In the genomic region with DNA sequence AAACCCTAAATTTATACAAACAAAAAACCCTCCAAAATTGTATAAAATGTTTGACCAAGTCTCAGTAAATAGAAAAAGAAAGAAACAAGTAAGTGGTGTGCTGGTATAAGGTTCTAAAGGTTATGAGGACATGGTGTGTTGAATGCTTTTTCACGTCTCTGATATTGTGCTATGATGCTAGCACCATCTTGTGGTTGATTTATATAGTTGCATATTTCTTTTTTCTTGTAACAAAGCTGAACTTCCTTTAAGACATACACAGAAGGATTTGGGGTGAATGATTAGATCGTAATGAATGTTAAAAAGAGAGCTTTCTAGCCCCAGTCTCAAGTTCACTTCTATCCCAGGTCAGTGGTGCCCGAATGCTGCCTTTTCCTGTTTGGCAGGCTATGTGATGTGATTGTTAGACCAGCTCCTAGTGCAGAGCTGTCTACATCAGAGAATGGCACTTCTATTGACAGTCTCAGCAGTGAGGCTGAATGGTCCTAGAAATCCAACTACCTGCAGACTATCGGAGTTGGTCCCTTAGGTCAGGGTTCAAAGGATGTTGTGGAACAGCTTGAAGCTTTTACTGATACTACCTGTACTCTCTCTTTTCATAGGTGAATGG, we compare ENCODE assay signal across 1 cellular context.
A peak's percentile ranks its signal among the peaks of the same experiment; 100 is the strongest.
TF ChIP-seq lines count a peak whose summit lies in the region.

No MANE protein-coding gene starts in this region.

TF ChIP-seq in HepG2, 621 proteins besides CTCF, POLR2A, EP300 and RAD21 (continues in another document):
- TF ChIP-seq ARID3A (IDR thresholded peaks at IDR 0.05; ENCODE audit: low read depth, low read length) (peak; percentile 63; the same call in 1 of the 2 replicates), GATAD2A (CRISPR knock-in tag; IDR thresholded peaks at IDR 0.05) (0 out of 2 replicates have a peak, but pooled peaks have one; percentile 26), HNRNPK (IDR thresholded peaks at IDR 0.05; ENCODE audit: low read depth, low read length, poor library complexity, severe bottlenecking) (no peak), EZH2 (conservative IDR thresholded peaks at IDR 0.05; ENCODE audit: low read depth, low read length) (no peak), CREM (IDR thresholded peaks at IDR 0.05) (no peak), CREM (CRISPR knock-in tag; IDR thresholded peaks at IDR 0.05) (no peak), ZFP1 (CRISPR knock-in tag; IDR thresholded peaks at IDR 0.05) (no peak), KDM5A (IDR thresholded peaks at IDR 0.05; ENCODE audit: borderline replicate concordance, low read length) (peak; percentile 37; the same call in 1 of the 2 replicates), SRF (IDR thresholded peaks at IDR 0.05; ENCODE audit: low read depth, low read length) (no peak), ATF3 (CRISPR knock-in tag; IDR thresholded peaks at IDR 0.05) (no peak), ZNF142 (CRISPR knock-in tag; IDR thresholded peaks at IDR 0.05) (no peak), ZNF451 (CRISPR knock-in tag; IDR thresholded peaks at IDR 0.05) (no peak), ZFP36L2 (CRISPR knock-in tag; IDR thresholded peaks at IDR 0.05) (no peak), NFIB (CRISPR knock-in tag; IDR thresholded peaks at IDR 0.05; ENCODE audit: borderline replicate concordance) (no peak), TEAD3 (CRISPR knock-in tag; optimal IDR thresholded peaks at IDR 0.05; ENCODE audit: borderline replicate concordance) (no peak), SAFB2 (CRISPR knock-in tag; IDR thresholded peaks at IDR 0.05; ENCODE audit: borderline replicate concordance, low read depth) (no peak), ARID4A (CRISPR knock-in tag; IDR thresholded peaks at IDR 0.05; ENCODE audit: borderline replicate concordance) (no peak), FOXK1 (CRISPR knock-in tag; IDR thresholded peaks at IDR 0.05; ENCODE audit: borderline replicate concordance, low read depth) (peak; percentile 21; the same call in 1 of the 2 replicates), MLXIP (CRISPR knock-in tag; IDR thresholded peaks at IDR 0.05; ENCODE audit: borderline replicate concordance) (no peak), RBM39 (IDR thresholded peaks at IDR 0.05; ENCODE audit: low read depth, low read length, poor library complexity, severe bottlenecking) (no peak), KAT2B (IDR thresholded peaks at IDR 0.05; ENCODE audit: borderline replicate concordance, low read depth, low read length) (no peak), ELF3 (CRISPR knock-in tag; IDR thresholded peaks at IDR 0.05) (no peak), REPIN1 (CRISPR knock-in tag; IDR thresholded peaks at IDR 0.05; ENCODE audit: borderline replicate concordance, low read depth) (no peak), IKZF4 (CRISPR knock-in tag; IDR thresholded peaks at IDR 0.05; ENCODE audit: borderline replicate concordance, low read depth, not compliant biosample characterization) (no peak), SALL2 (CRISPR knock-in tag; IDR thresholded peaks at IDR 0.05) (no peak), ZNF740 (CRISPR knock-in tag; IDR thresholded peaks at IDR 0.05) (no peak), ZMYM4 (CRISPR knock-in tag; IDR thresholded peaks at IDR 0.05) (no peak), ZSCAN30 (CRISPR knock-in tag; IDR thresholded peaks at IDR 0.05) (no peak), TBL1XR1 (IDR thresholded peaks at IDR 0.05; ENCODE audit: borderline replicate concordance, low read length, partially characterized antibody) (no peak), SMC3 (IDR thresholded peaks at IDR 0.05; ENCODE audit: low read length) (peak; percentile 52), ZNF580 (CRISPR knock-in tag; IDR thresholded peaks at IDR 0.05; ENCODE audit: borderline replicate concordance, low read depth) (no peak)
- TF ChIP-seq, protein P1, sequence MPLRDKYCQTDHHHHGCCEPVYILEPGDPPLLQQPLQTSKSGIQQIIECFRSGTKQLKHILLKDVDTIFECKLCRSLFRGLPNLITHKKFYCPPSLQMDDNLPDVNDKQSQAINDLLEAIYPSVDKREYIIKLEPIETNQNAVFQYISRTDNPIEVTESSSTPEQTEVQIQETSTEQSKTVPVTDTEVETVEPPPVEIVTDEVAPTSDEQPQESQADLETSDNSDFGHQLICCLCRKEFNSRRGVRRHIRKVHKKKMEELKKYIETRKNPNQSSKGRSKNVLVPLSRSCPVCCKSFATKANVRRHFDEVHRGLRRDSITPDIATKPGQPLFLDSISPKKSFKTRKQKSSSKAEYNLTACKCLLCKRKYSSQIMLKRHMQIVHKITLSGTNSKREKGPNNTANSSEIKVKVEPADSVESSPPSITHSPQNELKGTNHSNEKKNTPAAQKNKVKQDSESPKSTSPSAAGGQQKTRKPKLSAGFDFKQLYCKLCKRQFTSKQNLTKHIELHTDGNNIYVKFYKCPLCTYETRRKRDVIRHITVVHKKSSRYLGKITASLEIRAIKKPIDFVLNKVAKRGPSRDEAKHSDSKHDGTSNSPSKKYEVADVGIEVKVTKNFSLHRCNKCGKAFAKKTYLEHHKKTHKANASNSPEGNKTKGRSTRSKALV (CRISPR knock-in tag; IDR thresholded peaks at IDR 0.05), result no peak
- TF ChIP-seq, protein P2, sequence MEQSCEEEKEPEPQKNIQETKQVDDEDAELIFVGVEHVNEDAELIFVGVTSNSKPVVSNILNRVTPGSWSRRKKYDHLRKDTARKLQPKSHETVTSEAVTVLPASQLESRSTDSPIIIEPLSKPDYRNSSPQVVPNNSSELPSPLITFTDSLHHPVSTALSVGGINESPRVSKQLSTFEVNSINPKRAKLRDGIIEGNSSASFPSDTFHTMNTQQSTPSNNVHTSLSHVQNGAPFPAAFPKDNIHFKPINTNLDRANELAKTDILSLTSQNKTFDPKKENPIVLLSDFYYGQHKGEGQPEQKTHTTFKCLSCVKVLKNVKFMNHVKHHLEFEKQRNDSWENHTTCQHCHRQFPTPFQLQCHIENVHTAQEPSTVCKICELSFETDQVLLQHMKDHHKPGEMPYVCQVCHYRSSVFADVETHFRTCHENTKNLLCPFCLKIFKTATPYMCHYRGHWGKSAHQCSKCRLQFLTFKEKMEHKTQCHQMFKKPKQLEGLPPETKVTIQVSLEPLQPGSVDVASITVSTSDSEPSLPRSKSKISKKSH (CRISPR knock-in tag; IDR thresholded peaks at IDR 0.05; ENCODE audit: borderline replicate concordance), result no peak
- TF ChIP-seq, protein P3, sequence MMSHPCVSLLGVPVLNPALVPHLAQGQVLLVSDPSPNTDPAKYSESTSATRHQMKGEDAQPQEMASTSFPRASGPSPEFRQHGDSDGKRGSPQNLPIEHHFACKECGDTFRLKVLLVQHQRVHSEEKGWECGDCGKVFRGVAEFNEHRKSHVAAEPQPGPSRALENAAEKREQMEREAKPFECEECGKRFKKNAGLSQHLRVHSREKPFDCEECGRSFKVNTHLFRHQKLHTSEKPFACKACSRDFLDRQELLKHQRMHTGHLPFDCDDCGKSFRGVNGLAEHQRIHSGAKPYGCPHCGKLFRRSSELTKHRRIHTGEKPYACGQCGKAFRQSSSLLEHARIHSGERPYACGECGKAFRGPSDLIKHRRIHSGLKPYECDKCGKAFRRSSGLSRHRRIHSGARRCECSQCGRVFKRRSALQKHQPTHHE (CRISPR knock-in tag; IDR thresholded peaks at IDR 0.05; ENCODE audit: borderline replicate concordance), result no peak
